ENCODE assay signal across 8 cellular contexts in the genomic region with DNA sequence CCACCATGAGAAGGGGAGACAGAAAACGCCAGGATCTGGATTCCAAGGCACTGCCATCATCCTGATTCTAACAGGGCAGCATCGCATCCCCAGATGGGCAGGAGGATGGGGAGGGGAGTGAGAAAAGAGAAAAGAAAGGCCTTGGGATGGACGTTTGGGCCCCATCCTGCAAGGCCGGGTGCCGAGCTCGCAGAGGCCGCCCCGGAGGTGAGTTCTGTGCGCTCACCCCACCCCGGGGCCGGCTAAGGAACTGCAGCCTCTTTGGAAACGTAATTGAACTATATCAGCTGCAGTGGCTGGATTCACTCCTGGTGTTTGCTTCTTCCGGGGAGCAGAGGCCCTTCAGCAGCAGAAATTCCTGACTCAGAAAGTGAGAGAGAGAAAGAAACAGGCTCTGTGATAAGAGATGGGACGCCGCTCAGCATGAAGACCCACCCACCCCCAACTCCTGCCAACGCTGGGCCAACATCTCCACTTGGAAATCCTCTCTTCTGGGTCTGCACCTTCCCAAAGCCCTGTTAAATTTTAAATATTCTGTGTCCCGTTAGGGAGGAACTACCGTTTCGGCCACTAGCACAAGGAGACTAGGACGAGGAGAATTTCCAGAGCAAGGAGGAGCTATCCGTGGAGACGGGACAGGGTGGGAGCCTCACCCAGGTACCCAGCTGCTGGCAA. TPM values are rescaled to one million over a fixed set of nuclear protein-coding genes. Genes with fewer than 3 reads are reported as not detected.
DNase-seq lines count a peak whose midpoint lies in the region; ATAC-seq and TF ChIP-seq lines count a peak whose summit lies in the region.

No MANE protein-coding gene starts in this region.

- peak overlapping the region; percentile 89 for H3K27ac ChIP-seq in OCI-LY3 (ENCODE audit: low read length)
- H3K27ac ChIP-seq in thoracic aorta, result no peak overlapping the region

- H3K4me3 ChIP-seq in OCI-LY3 (ENCODE audit: low read length) (peak overlapping the region; percentile 53), thoracic aorta (peak overlapping the region; percentile 39)

- peaks cover 22% of the 10 kb centered on the region for H3K27me3 Mint-ChIP-seq in Calu3 (ENCODE audit: unreplicated experiment)

- CTCF ChIA-PET in Calu3 (lab: Charles Lee), result interaction anchor here (1.1 to 2.0 kb wide), 5 partner anchors 8 to 431 kb away, joined by 3 to 23 read pairs (median 6); a partner anchor contains a TSS

- H3K4me3 Mint-ChIP-seq in Calu3 (ENCODE audit: low read depth, unreplicated experiment), result peak overlapping the region; percentile 32

- H3K27ac Mint-ChIP-seq in Calu3 (ENCODE audit: unreplicated experiment), result no peak overlapping the region

- H3K9ac ChIP-seq in OCI-LY3 (ENCODE audit: low read length), result peak overlapping the region; percentile 67

- H3K36me3 ChIP-seq in OCI-LY3 (replicated peaks; ENCODE audit: low read depth, low read length) (peaks cover 2% of the 10 kb centered on the region), thoracic aorta (no peaks in the 10 kb centered on the region)

- BruUV-seq in Calu3 (replicated peaks; lab: Mats Ljungman, UMichigan), result no TSS peak

- ATAC-seq in GM19467 (IDR thresholded peaks at IDR 0.05; ENCODE audit: unreplicated experiment), result peak; percentile 63
- peak; percentile 74 for ATAC-seq in HG03565 (IDR thresholded peaks at IDR 0.05; ENCODE audit: unreplicated experiment)
- no peak for ATAC-seq in thoracic aorta (ENCODE audit: insufficient number of reproducible peaks, low FRiP score, low read depth)

- H3K9me3 ChIP-seq in OCI-LY3 (ENCODE audit: insufficient read depth, low read length), result peaks cover 2% of the 10 kb centered on the region; the same call in 1 of the 2 replicates
- no peaks in the 10 kb centered on the region for H3K9me3 ChIP-seq in thoracic aorta

- peak overlapping the region; percentile 86 for H3K4me2 ChIP-seq in OCI-LY3 (ENCODE audit: low read length)

- no peaks in the 10 kb centered on the region for H3K79me2 ChIP-seq in OCI-LY3 (ENCODE audit: low read length)

- intact Hi-C loops in Calu3 (cut with micrococcal nuclease; ENCODE audit: unreplicated experiment), result loop anchor here (2.0 to 5.0 kb wide), 2 partner anchors 174 to 430 kb away; no protein-coding TSS in a partner anchor

- DNase-seq in Calu3, result peak; percentile 82
- DNase-seq in activated T-cell treated with anti-CD3 and anti-CD28 coated beads, Interleukin-2, amount 50 U/mL, for 48 hours, result peak; percentile 75 to 76
- peak; percentile 34 for DNase-seq in fibroblast of the conjunctiva (ENCODE audit: low read depth)
- peak in 49 of 56 donors; percentile 11 to 82 (median 42) for DNase-seq in nucleus accumbens (lab: John Stamatoyannopoulos, UW)
- DNase-seq in thoracic aorta (ENCODE audit: low spot score), result no peak

- H2AFZ ChIP-seq in OCI-LY3 (ENCODE audit: low read depth, low read length), result peak overlapping the region; percentile 95

- H3K4me1 Mint-ChIP-seq in Calu3 (ENCODE audit: low read depth, unreplicated experiment), result peaks cover 26% of the 10 kb centered on the region

- H3K27me3 ChIP-seq in OCI-LY3 (ENCODE audit: low read depth, low read length) (peaks cover 6% of the 10 kb centered on the region; the same call in 1 of the 2 replicates), thoracic aorta (replicated peaks; ENCODE audit: insufficient read depth) (no peaks in the 10 kb centered on the region)

- peaks cover 74% of the 10 kb centered on the region for H3K4me1 ChIP-seq in OCI-LY3 (ENCODE audit: low read length)
- no peaks in the 10 kb centered on the region for H3K4me1 ChIP-seq in thoracic aorta (ENCODE audit: control insufficient read depth in 1 of 2, low read depth in 2 of 2)

- H4K20me1 ChIP-seq in OCI-LY3 (ENCODE audit: insufficient read depth, low read length), result no peaks in the 10 kb centered on the region

- no peaks in the 10 kb centered on the region for H3K36me3 Mint-ChIP-seq in Calu3 (ENCODE audit: insufficient read depth, unreplicated experiment)

- peak; percentile 52 for TF ChIP-seq CTCF in Calu3 (IDR thresholded peaks at IDR 0.05; ENCODE audit: unreplicated experiment)
- TF ChIP-seq CTCF in OCI-LY3 (IDR thresholded peaks at IDR 0.05; ENCODE audit: low read depth, low read length), result peak; percentile 75
- TF ChIP-seq CTCF in thoracic aorta (IDR thresholded peaks at IDR 0.05), result peak; percentile 80

- H3K9me3 Mint-ChIP-seq in Calu3 (ENCODE audit: low read depth, unreplicated experiment), result no peaks in the 10 kb centered on the region

RNA-seq across cellular contexts. Expression of a gene that starts 8.5 kb away (rescaled TPM):
- 0.54 and 0.64 TPM in 2 replicates for total RNA-seq in Calu3 (2022)
- 1 to 10 TPM in 1 of 2 donors, under 1 TPM in 1; 0.41 to 2.9 TPM for total RNA-seq in thoracic aorta

RNA-seq across cellular contexts. Expression of a gene that starts 36.6 kb away (rescaled TPM):
- 36.1 and 37.7 TPM in 2 replicates for total RNA-seq in Calu3 (2022)
- total RNA-seq in thoracic aorta, result 10 to 100 TPM; 32.1 to 34.1 TPM
